In the genomic region with DNA sequence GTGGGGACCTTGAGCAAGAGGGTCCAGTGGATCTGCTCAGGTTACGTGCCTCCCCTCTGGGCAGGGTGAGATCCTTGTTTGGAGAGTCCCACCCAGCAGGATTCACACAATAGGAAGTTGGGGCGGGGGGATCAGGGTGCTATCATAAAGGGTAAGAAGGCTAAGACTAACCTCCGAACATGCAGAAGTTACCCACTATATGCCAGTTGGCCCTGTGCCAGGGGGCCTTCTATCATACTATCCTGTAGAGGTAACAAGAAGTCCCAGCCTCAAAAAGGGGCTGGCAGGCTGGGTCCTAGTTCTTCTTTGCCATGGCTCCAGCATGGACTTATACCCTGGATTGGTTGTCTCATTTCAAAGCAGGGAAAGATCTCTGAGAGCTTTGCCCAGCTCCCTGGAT, we compare ENCODE assay signal across 1 cellular context.
TF ChIP-seq lines count a peak whose summit lies in the region.

No MANE protein-coding gene starts in this region.

TF ChIP-seq in IMR-90, 13 proteins besides CTCF, POLR2A, EP300 and RAD21 (continued from another document):
- TF ChIP-seq SMC3 (IDR thresholded peaks at IDR 0.05; ENCODE audit: low read depth, low read length), result no peak
- TF ChIP-seq MAZ (IDR thresholded peaks at IDR 0.05; ENCODE audit: borderline replicate concordance, low read depth, low read length), result no peak
- TF ChIP-seq RFX5 (IDR thresholded peaks at IDR 0.05; ENCODE audit: low read depth, low read length), result no peak
- no peak for TF ChIP-seq RCOR1 (IDR thresholded peaks at IDR 0.05; ENCODE audit: insufficient replicate concordance, low read length)
- no peak for TF ChIP-seq CEBPB (IDR thresholded peaks at IDR 0.05; ENCODE audit: low read depth, low read length)
- no peak for TF ChIP-seq BHLHE40 (IDR thresholded peaks at IDR 0.05; ENCODE audit: low read depth, low read length)
- TF ChIP-seq NFE2L2 (IDR thresholded peaks at IDR 0.05; ENCODE audit: low read depth, low read length), result no peak
- TF ChIP-seq MXI1 (IDR thresholded peaks at IDR 0.05; ENCODE audit: borderline replicate concordance, low read depth, low read length), result no peak
